ENCODE assay signal across 27 cellular contexts in genomic region chr4:147640331-147640730, GRCh38. TPM values are rescaled to one million over a fixed set of nuclear protein-coding genes. Genes with fewer than 3 reads are reported as not detected.
A peak's percentile ranks its signal among the peaks of the same experiment; 100 is the strongest.
DNase-seq lines count a peak whose midpoint lies in the region; ATAC-seq, FAIRE-seq and TF ChIP-seq lines count a peak whose summit lies in the region.
"Had no signal": no experiment of that assay in that cellular context is flagged by ENCODE, and none has a peak within 500 bp of the region (broad histone marks: within the 10 kb centered on the region; RNA-seq: fewer than 3 reads in every experiment).

No MANE protein-coding gene starts in this region.

- TF ChIP-seq POLR2A in HepG2 (IDR thresholded peaks at IDR 0.05; ENCODE audit: insufficient read depth in 1 of 2, low read depth in 2 of 2, low read length in 2 of 2): no peak

- intact Hi-C loops in Calu3 (cut with micrococcal nuclease; ENCODE audit: unreplicated experiment): no loop called here
- intact Hi-C loops in naive thymus-derived CD4-positive, alpha-beta T cell (cut with micrococcal nuclease): no loop called here
- intact Hi-C loops in HepG2 (cut with micrococcal nuclease; ENCODE audit: unreplicated experiment): no loop called here

- H3K9me3 ChIP-seq in naive thymus-derived CD4-positive, alpha-beta T cell (ENCODE audit: control insufficient read depth in 2 of 3, low read length in 3 of 3): no peaks in the 10 kb centered on the region
- no peaks in the 10 kb centered on the region for H3K9me3 ChIP-seq in HepG2 (ENCODE audit: low read length)
- H3K9me3 ChIP-seq: colonic mucosa, lower lobe of right lung, mucosa of descending colon had no signal

- H3K27me3 ChIP-seq in naive thymus-derived CD4-positive, alpha-beta T cell (ENCODE audit: control insufficient read depth in 2 of 2, insufficient read depth in 2 of 2, low read length in 2 of 2): no peaks in the 10 kb centered on the region
- no peaks in the 10 kb centered on the region for H3K27me3 ChIP-seq in HepG2 (ENCODE audit: control insufficient read depth in 1 of 2, insufficient read depth in 2 of 2, low read length in 2 of 2)
- H3K27me3 ChIP-seq: colonic mucosa, neural progenitor cell had no signal

- H2AFZ ChIP-seq in HepG2 (ENCODE audit: low read length): no peak overlapping the region
- H2AFZ ChIP-seq: neural progenitor cell had no signal

- TF ChIP-seq RAD21 in HepG2 (CRISPR knock-in tag; IDR thresholded peaks at IDR 0.05): no peak

- no peak for TF ChIP-seq EP300 in HepG2 (IDR thresholded peaks at IDR 0.05; ENCODE audit: low read depth in 2 of 2, low read length in 2 of 2)
- no peak for TF ChIP-seq EP300 in HepG2 (CRISPR knock-in tag; IDR thresholded peaks at IDR 0.05; ENCODE audit: borderline replicate concordance)

- H3K27ac Mint-ChIP-seq in Calu3 (ENCODE audit: unreplicated experiment): peak overlapping the region; percentile 34
- peak overlapping the region in 8 of 9 donors; percentile 10 to 93 (median 47) for H3K27ac Mint-ChIP-seq in naive thymus-derived CD4-positive, alpha-beta T cell
- H3K27ac Mint-ChIP-seq: activated T-helper 17 cell treated with anti-CD3 and anti-CD28 coated beads, Interleukin-2, amount 50 U/mL, for 72 hours; neural progenitor cell; type B pancreatic cell; WTC11 had no signal

- ATAC-seq in naive thymus-derived CD4-positive, alpha-beta T cell: no peak
- no peak for ATAC-seq in HepG2
- no peak for ATAC-seq in HG03159 (IDR thresholded peaks at IDR 0.05; ENCODE audit: unreplicated experiment)
- ATAC-seq: activated T-helper 17 cell treated with anti-CD3 and anti-CD28 coated beads, Interleukin-2, amount 50 U/mL, for 72 hours; esophagus mucosa; lower lobe of right lung; mucosa of descending colon; Right ventricle myocardium inferior; WTC11 had no signal

- peaks cover 5 to 42% (median 7%) of the 10 kb centered on the region in 3 experiments for H3K36me3 ChIP-seq in naive thymus-derived CD4-positive, alpha-beta T cell (ENCODE audit: control insufficient read depth in 2 of 3, insufficient read depth in 3 of 3, low read length in 3 of 3)
- H3K36me3 ChIP-seq in HepG2 (replicated peaks in 1 of 2; ENCODE audit: control insufficient read depth in 1 of 2, insufficient read depth in 2 of 2, low read length in 2 of 2): peaks cover 2 to 38% of the 10 kb centered on the region in 2 experiments; a peak in 3 of 5 replicates
- H3K36me3 ChIP-seq: colonic mucosa had no signal

- DNase-seq in Calu3: no peak
- DNase-seq in NCI-H226: peak; percentile 33
- DNase-seq in dedifferentiated amniotic fluid mesenchymal stem cell (ENCODE audit: extremely low spot score): peak; percentile 79
- no peak for DNase-seq in naive thymus-derived CD4-positive, alpha-beta T cell
- DNase-seq in HepG2 (ENCODE audit: low spot score): no peak
- no peak for DNase-seq in cerebellar cortex (ENCODE audit: low spot score)
- no peak for DNase-seq in COLO668 (lab: John Stamatoyannopoulos, UW; ENCODE audit: unreplicated experiment)
- DNase-seq: CD8-positive, alpha-beta memory T cell; colonic mucosa; glutamatergic neuron; H9; kidney; lower lobe of right lung; mucosa of descending colon; NCI-H1092 treated with DMSO at 0.1 percent for 48 hours; NCI-H187 treated with DMSO at 0.1 percent for 48 hours; NCI-H82; OCI-M1; T-helper 9 cell had no signal

- H4K20me1 ChIP-seq in HepG2 (ENCODE audit: insufficient read depth, low read length): no peaks in the 10 kb centered on the region

- H3K27me3 Mint-ChIP-seq in Calu3 (ENCODE audit: unreplicated experiment): no peaks in the 10 kb centered on the region
- no peaks in the 10 kb centered on the region for H3K27me3 Mint-ChIP-seq in naive thymus-derived CD4-positive, alpha-beta T cell
- H3K27me3 Mint-ChIP-seq: activated naive CD8-positive, alpha-beta T cell; activated T-helper 17 cell treated with anti-CD3 and anti-CD28 coated beads, Interleukin-2, amount 50 U/mL, for 72 hours; CD8-positive, alpha-beta memory T cell; type B pancreatic cell had no signal

- POLR2A ChIA-PET in naive thymus-derived CD4-positive, alpha-beta T cell (lab: Charles Lee): no interaction called here
- POLR2A ChIA-PET in HepG2 (lab: Yijun Ruan, JAX): interaction anchor here (1.2 kb wide), 1 partner anchor 23 kb away, joined by 5 read pairs; the partner anchor contains the start of gene TMEM184C

- H3K9ac ChIP-seq in HepG2 (ENCODE audit: insufficient read depth, low read depth, low read length): no peak overlapping the region
- H3K9ac ChIP-seq: neural progenitor cell had no signal

- no peaks in the 10 kb centered on the region for H3K4me1 Mint-ChIP-seq in Calu3 (ENCODE audit: low read depth, unreplicated experiment)
- peaks cover 10 to 38% (median 32%) of the 10 kb centered on the region in 7 donors for H3K4me1 Mint-ChIP-seq in naive thymus-derived CD4-positive, alpha-beta T cell
- H3K4me1 Mint-ChIP-seq: neural progenitor cell had no signal

- in situ Hi-C loops in HepG2 (cut with HindIII; ENCODE audit: extremely low pct_ligation_motif_present, low pct_unique_long_range_greater_than_20kb): no loop called here

- WGBS in HepG2 (ENCODE audit: low lambda C conversion rate): 86% methylated on average over 1 of the region's 1 CpG

- no peak overlapping the region for H3K4me3 ChIP-seq in naive thymus-derived CD4-positive, alpha-beta T cell (ENCODE audit: low read length)
- H3K4me3 ChIP-seq in HepG2 (replicated peaks in 1 of 3; ENCODE audit: insufficient read depth in 1 of 3, low read depth in 2 of 3, low read length in 3 of 3): no peak overlapping the region
- H3K4me3 ChIP-seq: colonic mucosa, lower lobe of right lung, mucosa of descending colon, neural progenitor cell had no signal

- TF ChIP-seq CTCF in Calu3 (IDR thresholded peaks at IDR 0.05; ENCODE audit: unreplicated experiment) (no peak), HepG2 (CRISPR knock-in tag; IDR thresholded peaks at IDR 0.05) (no peak)

- H3K9me3 Mint-ChIP-seq in Calu3 (ENCODE audit: low read depth, unreplicated experiment): peaks cover 3% of the 10 kb centered on the region
- H3K9me3 Mint-ChIP-seq in naive thymus-derived CD4-positive, alpha-beta T cell: peaks cover 0 to 10% (median 0%) of the 10 kb centered on the region in 11 donors
- H3K9me3 Mint-ChIP-seq: activated T-helper 17 cell treated with anti-CD3 and anti-CD28 coated beads, Interleukin-2, amount 50 U/mL, for 72 hours; CD8-positive, alpha-beta memory T cell; H9; WTC11 had no signal

- no peak for FAIRE-seq in HepG2 (lab: Jason Lieb, UNC)
- FAIRE-seq: kidney had no signal

- H3K36me3 Mint-ChIP-seq in Calu3 (ENCODE audit: insufficient read depth, unreplicated experiment): peaks cover 8% of the 10 kb centered on the region
- peaks cover 25 to 72% (median 42%) of the 10 kb centered on the region in 5 donors for H3K36me3 Mint-ChIP-seq in naive thymus-derived CD4-positive, alpha-beta T cell

- no peaks in the 10 kb centered on the region for H3K79me2 ChIP-seq in HepG2 (ENCODE audit: insufficient read depth, low read length)

- no peak overlapping the region for H3K27ac ChIP-seq in naive thymus-derived CD4-positive, alpha-beta T cell (ENCODE audit: low read depth, low read length)
- no peak overlapping the region for H3K27ac ChIP-seq in HepG2 (ENCODE audit: extremely low read length, insufficient read depth, low read length)
- H3K27ac ChIP-seq: colonic mucosa, lower lobe of right lung, neural progenitor cell had no signal

- H3K4me1 ChIP-seq in naive thymus-derived CD4-positive, alpha-beta T cell (ENCODE audit: control insufficient read depth in 2 of 2, insufficient read depth in 2 of 2, low read length in 2 of 2): no peaks in the 10 kb centered on the region
- no peaks in the 10 kb centered on the region for H3K4me1 ChIP-seq in HepG2 (ENCODE audit: insufficient read depth, low read length)
- H3K4me1 ChIP-seq: colonic mucosa, lower lobe of right lung, neural progenitor cell had no signal

- BruUV-seq in Calu3 (replicated peaks; lab: Mats Ljungman, UMichigan) (no TSS peak), HepG2 (replicated peaks; lab: Mats Ljungman, UMichigan) (no TSS peak)

- H3K4me2 ChIP-seq in HepG2 (ENCODE audit: low read depth, low read length): no peak overlapping the region
- H3K4me2 ChIP-seq: neural progenitor cell had no signal

- H3K4me3 Mint-ChIP-seq in Calu3 (ENCODE audit: low read depth, unreplicated experiment): no peak overlapping the region
- H3K4me3 Mint-ChIP-seq in naive thymus-derived CD4-positive, alpha-beta T cell: no peak overlapping the region
- H3K4me3 Mint-ChIP-seq: activated T-helper 17 cell treated with anti-CD3 and anti-CD28 coated beads, Interleukin-2, amount 50 U/mL, for 72 hours; H9; neural progenitor cell; type B pancreatic cell; WTC11 had no signal

- CTCF ChIA-PET in Calu3 (lab: Charles Lee) (no interaction called here), HepG2 (lab: Yijun Ruan, JAX; ENCODE audit: low intra/inter-chr PET ratio, low total read pairs) (no interaction called here)
- CTCF ChIA-PET in naive thymus-derived CD4-positive, alpha-beta T cell (lab: Charles Lee): interaction anchor here (0.6 to 1.2 kb wide), 2 partner anchors 9 to 23 kb away, joined by 3 to 5 read pairs; partner anchors contain the start of gene TMEM184C

RNA-seq across cellular contexts. Expression of gene TMEM184C, which starts 23.1 kb away (rescaled TPM):
- total RNA-seq in Calu3 (2022) (23.3 and 30.1 TPM in 2 replicates), HepG2 (2016; rRNA removed; fragmentation: Illumina TruSeq; extraction: Trizol) (26.1 and 30.8 TPM in 2 replicates)
- total RNA-seq in naive thymus-derived CD4-positive, alpha-beta T cell: 10 to 100 TPM; 13.7 to 27.4 (median 19.0) TPM
- 10 to 100 TPM; 26.7 to 28.3 TPM for polyA plus RNA-seq in naive thymus-derived CD4-positive, alpha-beta T cell
- total RNA-seq in HepG2 (2016; cell fraction: cytosol; rRNA removed; fragmentation: Illumina TruSeq; extraction: Trizol; ENCODE audit: low read depth): 7.8 and 8.1 TPM in 2 replicates
- 26.3 and 32.2 TPM in 2 replicates for total RNA-seq in HepG2 (2016; cell fraction: insoluble cytoplasmic fraction; rRNA removed; fragmentation: Illumina TruSeq; extraction: Trizol)
- 20.7 and 22.9 TPM in 2 replicates for total RNA-seq in HepG2 (2016; cell fraction: membrane; rRNA removed; fragmentation: Illumina TruSeq; extraction: Trizol)
- 17.8 and 18.4 TPM in 2 replicates for total RNA-seq in HepG2 (2016; cell fraction: nucleus; rRNA removed; fragmentation: Illumina TruSeq; extraction: Trizol)
- 13.0 and 13.9 TPM in 2 replicates for polyA plus RNA-seq in HepG2 (2011; rRNA removed)
- polyA plus RNA-seq in HepG2 (2011; cell fraction: cytosol; rRNA removed): 5.7 and 9.1 TPM in 2 replicates
- 3.9 and 5.7 TPM in 2 replicates for polyA plus RNA-seq in HepG2 (2011; cell fraction: nucleus; rRNA removed)
- 12.8 and 13.3 TPM in 2 replicates for polyA plus RNA-seq in HepG2 (2012)
- 4.0 and 5.1 TPM in 2 replicates for polyA plus RNA-seq in HepG2 (2016; cell fraction: cytosol; fragmentation: Illumina TruSeq; extraction: Trizol; ENCODE audit: low read depth)
- 25.3 and 26.8 TPM in 2 replicates for polyA plus RNA-seq in HepG2 (2016; cell fraction: insoluble cytoplasmic fraction; fragmentation: Illumina TruSeq; extraction: Trizol; ENCODE audit: low read depth)
- polyA plus RNA-seq in HepG2 (2016; cell fraction: membrane; fragmentation: Illumina TruSeq; extraction: Trizol; ENCODE audit: low read depth): 11.8 and 13.4 TPM in 2 replicates
- 21.5 and 22.0 TPM in 2 replicates for polyA plus RNA-seq in HepG2 (2016; cell fraction: nucleus; fragmentation: Illumina TruSeq; extraction: Trizol; ENCODE audit: insufficient read depth, low read depth)
- polyA minus RNA-seq in HepG2 (2011; rRNA and poly(A)+ RNA removed; ENCODE audit: low replicate concordance): 18.5 and 24.2 TPM in 2 replicates
- polyA minus RNA-seq in HepG2 (2011; cell fraction: cytosol; rRNA and poly(A)+ RNA removed): 15.5 and 20.3 TPM in 2 replicates
- 21.1 and 21.3 TPM in 2 replicates for polyA minus RNA-seq in HepG2 (2011; cell fraction: nucleus; rRNA and poly(A)+ RNA removed)

RNA-seq across cellular contexts. Expression of gene PRMT9, which starts 43.6 kb away (rescaled TPM):
- total RNA-seq in Calu3 (2022) (4.8 and 7.3 TPM in 2 replicates), HepG2 (2016; rRNA removed; fragmentation: Illumina TruSeq; extraction: Trizol) (9.7 and 10.4 TPM in 2 replicates)
- total RNA-seq in naive thymus-derived CD4-positive, alpha-beta T cell: 10 to 100 TPM in 4 of 5 experiments, 1 to 10 TPM in 1; 9.7 to 15.9 (median 10.8) TPM
- 1 to 10 TPM; 4.7 to 8.3 TPM for polyA plus RNA-seq in naive thymus-derived CD4-positive, alpha-beta T cell
- total RNA-seq in HepG2 (2016; cell fraction: cytosol; rRNA removed; fragmentation: Illumina TruSeq; extraction: Trizol; ENCODE audit: low read depth): 3.1 and 3.6 TPM in 2 replicates
- 9.9 and 11.2 TPM in 2 replicates for total RNA-seq in HepG2 (2016; cell fraction: insoluble cytoplasmic fraction; rRNA removed; fragmentation: Illumina TruSeq; extraction: Trizol)
- total RNA-seq in HepG2 (2016; cell fraction: membrane; rRNA removed; fragmentation: Illumina TruSeq; extraction: Trizol): 2.8 and 3.2 TPM in 2 replicates
- 12.5 and 12.6 TPM in 2 replicates for total RNA-seq in HepG2 (2016; cell fraction: nucleus; rRNA removed; fragmentation: Illumina TruSeq; extraction: Trizol)
- polyA plus RNA-seq in HepG2 (2011; rRNA removed): 3.7 and 4.0 TPM in 2 replicates
- polyA plus RNA-seq in HepG2 (2011; cell fraction: cytosol; rRNA removed): 1.2 and 2.5 TPM in 2 replicates
- polyA plus RNA-seq in HepG2 (2011; cell fraction: nucleus; rRNA removed): 2.8 and 4.5 TPM in 2 replicates
- 3.5 and 4.1 TPM in 2 replicates for polyA plus RNA-seq in HepG2 (2012)
- 0.33 and 0.40 TPM in 2 replicates for polyA plus RNA-seq in HepG2 (2016; cell fraction: cytosol; fragmentation: Illumina TruSeq; extraction: Trizol; ENCODE audit: low read depth)
- polyA plus RNA-seq in HepG2 (2016; cell fraction: insoluble cytoplasmic fraction; fragmentation: Illumina TruSeq; extraction: Trizol; ENCODE audit: low read depth): 5.2 and 6.1 TPM in 2 replicates
- polyA plus RNA-seq in HepG2 (2016; cell fraction: membrane; fragmentation: Illumina TruSeq; extraction: Trizol; ENCODE audit: low read depth): 0.41 and 0.50 TPM in 2 replicates
- polyA plus RNA-seq in HepG2 (2016; cell fraction: nucleus; fragmentation: Illumina TruSeq; extraction: Trizol; ENCODE audit: insufficient read depth, low read depth): 7.4 and 9.8 TPM in 2 replicates
- 2.7 and 5.3 TPM in 2 replicates for polyA minus RNA-seq in HepG2 (2011; rRNA and poly(A)+ RNA removed; ENCODE audit: low replicate concordance)
- 2.8 and 3.5 TPM in 2 replicates for polyA minus RNA-seq in HepG2 (2011; cell fraction: cytosol; rRNA and poly(A)+ RNA removed)
- 10.4 and 14.0 TPM in 2 replicates for polyA minus RNA-seq in HepG2 (2011; cell fraction: nucleus; rRNA and poly(A)+ RNA removed)

Comparison
In these comparisons a context has a peak if more than half of its experiments do, and no peak if none do; other contexts are left out.
1. DNase-seq: peak in NCI-H226 (single experiment) and dedifferentiated amniotic fluid mesenchymal stem cell (single experiment); none in Calu3 (single experiment), naive thymus-derived CD4-positive, alpha-beta T cell (0 of 9), HepG2 (single experiment), cerebellar cortex (single experiment) and COLO668 (single experiment).